Comparison of ENCODE assay signal across 21 cellular contexts in the genomic region with DNA sequence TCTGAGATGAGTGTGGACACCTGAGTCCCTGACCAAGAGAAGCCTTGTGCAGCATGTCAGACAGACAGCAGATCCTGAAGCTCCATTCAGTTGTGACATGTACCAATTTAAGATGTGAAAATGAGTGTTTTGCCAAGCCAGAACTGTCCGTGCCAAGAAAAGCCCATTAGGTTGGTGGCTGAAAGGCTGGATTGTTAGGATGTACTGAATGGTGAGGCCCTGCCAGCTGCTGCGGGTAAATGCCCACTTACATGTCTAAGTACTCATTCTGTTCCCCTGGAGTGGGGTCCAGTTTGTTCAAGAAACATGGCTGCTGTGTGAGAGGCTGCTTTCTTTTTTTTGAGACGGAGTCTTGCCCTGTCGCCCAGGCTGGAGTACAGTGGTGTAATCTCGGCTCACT. TPM values are rescaled to one million over a fixed set of nuclear protein-coding genes. Genes with fewer than 3 reads are reported as not detected.
DNase-seq lines count a peak whose midpoint lies in the region; ATAC-seq lines count a peak whose summit lies in the region.
"Had no signal": no experiment of that assay in that cellular context is flagged by ENCODE, and none has a peak within 500 bp of the region (broad histone marks: within the 10 kb centered on the region; RNA-seq: fewer than 3 reads in every experiment).

No MANE protein-coding gene starts in this region.

- peak; percentile 41 to 77 for DNase-seq in NCI-H2081 (lab: John Stamatoyannopoulos, UW)
- DNase-seq in NCI-H2081 treated with DMSO at 0.1 percent for 48 hours (lab: John Stamatoyannopoulos, UW), result no peak
- DNase-seq in RPMI7951 (ENCODE audit: low read depth), result peak; percentile 8
- DNase-seq in head of caudate nucleus, result peak in 22 of 42 donors; percentile 9 to 73 (median 36)
- DNase-seq in NAMALWA (ENCODE audit: low spot score), result no peak
- no peak for DNase-seq in H4 (ENCODE audit: low spot score)
- no peak for DNase-seq in NCI-H2171 treated with DMSO at 0.1 percent for 48 hours (lab: John Stamatoyannopoulos, UW)
- DNase-seq: 8988T; AML-193; Calu3; CD8-positive, alpha-beta memory T cell; EL; H9; HFFc6; Kasumi-1; NCI-H146; NCI-H2107; NCI-H69; NK-92 treated with Interleukin-12 subunit alpha and Interleukin-12 subunit beta, amount 100 ng/mL, for 24 hours had no signal

- ATAC-seq in GM21390 (IDR thresholded peaks at IDR 0.05; ENCODE audit: unreplicated experiment), result no peak
- ATAC-seq: SK-N-SH treated with all-trans-retinoic acid at 6 μM for 48 hours had no signal

- intact Hi-C loops in head of caudate nucleus (cut with DNase I), result no loop called here

RNA-seq across cellular contexts. Expression of a gene that starts 14.7 kb away (rescaled TPM):
- 0.12 and 0.20 TPM in 2 replicates for total RNA-seq in RPMI7951 (2014; rRNA removed; shearing (Covaris generic))
- 6.6 and 10.5 TPM in 2 replicates for total RNA-seq in H4 (2014; rRNA removed; shearing (Covaris generic))

Comparison
In these comparisons a context has a peak if more than half of its experiments do, and no peak if none do; other contexts are left out.
1. DNase-seq: peak in NCI-H2081 (2 of 2), RPMI7951 (single experiment) and head of caudate nucleus (22 of 42); none in NCI-H2081 treated with DMSO at 0.1 percent for 48 hours (single experiment), NAMALWA (single experiment), H4 (single experiment) and NCI-H2171 treated with DMSO at 0.1 percent for 48 hours (single experiment).